Comparison of ENCODE assay signal across 14 cellular contexts in genomic region chr10:92284112-92284704, GRCh38. TPM values are rescaled to one million over a fixed set of nuclear protein-coding genes. Genes with fewer than 3 reads are reported as not detected.
DNase-seq lines count a peak whose midpoint lies in the region; ATAC-seq, FAIRE-seq and TF ChIP-seq lines count a peak whose summit lies in the region.
"Had no signal": no experiment of that assay in that cellular context is flagged by ENCODE, and none has a peak within 500 bp of the region (broad histone marks: within the 10 kb centered on the region; RNA-seq: fewer than 3 reads in every experiment).

No MANE protein-coding gene starts in this region.

- H3K4me1 ChIP-seq in left ventricle myocardium inferior (peaks cover 13% of the 10 kb centered on the region), small intestine (ENCODE audit: control insufficient read depth in 2 of 2, insufficient read depth in 1 of 2, low read depth in 1 of 2, low read length in 1 of 2) (no peaks in the 10 kb centered on the region)

- H3K27ac Mint-ChIP-seq in activated T-helper 1 cell treated with anti-CD3 and anti-CD28 coated beads, Interleukin-12 subunit alpha, Interleukin-12 subunit beta, Interleukin-2, Interleukin-4 antibody, amounts not matched to agents 30 ng/mL and 10 ng/mL and 1 ng/mL, durations not matched to agents 14 hours and 24 hours and 36 hours = peak overlapping the region; percentile 77

- WGBS in small intestine, 3 donors = 67 to 73% (median 72%) methylated on average over 10 of the region's 10 CpGs

- no peaks in the 10 kb centered on the region for H3K36me3 ChIP-seq in left ventricle myocardium inferior
- H3K36me3 ChIP-seq in small intestine (ENCODE audit: control insufficient read depth in 2 of 2, insufficient read depth in 2 of 2, low read length in 2 of 2) = no peaks in the 10 kb centered on the region

- TF ChIP-seq CTCF in left ventricle myocardium inferior (IDR thresholded peaks at IDR 0.05; ENCODE audit: borderline replicate concordance) = no peak

- intact Hi-C loops in activated T-helper 1 cell treated with anti-CD3 and anti-CD28 coated beads, Interleukin-12 subunit alpha, Interleukin-12 subunit beta, Interleukin-2, Interleukin-4 antibody, amounts not matched to agents 30 ng/mL and 10 ng/mL and 1 ng/mL, durations not matched to agents 14 hours and 24 hours and 36 hours (cut with micrococcal nuclease) = no loop called here
- intact Hi-C loops in left ventricle myocardium inferior (cut with micrococcal nuclease) = no loop called here

- H3K36me3 Mint-ChIP-seq in activated T-helper 1 cell treated with anti-CD3 and anti-CD28 coated beads, Interleukin-12 subunit alpha, Interleukin-12 subunit beta, Interleukin-2, Interleukin-4 antibody, amounts not matched to agents 30 ng/mL and 10 ng/mL and 1 ng/mL, durations not matched to agents 14 hours and 24 hours and 36 hours (ENCODE audit: low read depth) = peaks cover 9% of the 10 kb centered on the region

- no peak for ATAC-seq in HG03175 (IDR thresholded peaks at IDR 0.05; ENCODE audit: unreplicated experiment)

- no peaks in the 10 kb centered on the region for H3K27me3 Mint-ChIP-seq in activated T-helper 1 cell treated with anti-CD3 and anti-CD28 coated beads, Interleukin-12 subunit alpha, Interleukin-12 subunit beta, Interleukin-2, Interleukin-4 antibody, amounts not matched to agents 30 ng/mL and 10 ng/mL and 1 ng/mL, durations not matched to agents 14 hours and 24 hours and 36 hours (ENCODE audit: insufficient read depth)

- DNase-seq in GM19239 (ENCODE audit: insufficient read length, low spot score) (no peak), left ventricle myocardium inferior (no peak), small intestine (peak; percentile 43), NCI-H1105 treated with DMSO at 0.1 percent for 48 hours (lab: John Stamatoyannopoulos, UW) (no peak), cerebellum (ENCODE audit: low spot score) (no peak)
- no peak for DNase-seq in activated T-helper 1 cell treated with anti-CD3 and anti-CD28 coated beads, Interleukin-12 subunit alpha, Interleukin-12 subunit beta, Interleukin-2, Interleukin-4 antibody, amounts not matched to agents 30 ng/mL and 10 ng/mL and 1 ng/mL, durations not matched to agents 14 hours and 24 hours and 36 hours (ENCODE audit: low spot score)
- no peak for DNase-seq in activated effector memory CD4-positive, alpha-beta T cell treated with Interleukin-2 at 50 U/mL for 16 hours
- DNase-seq: activated CD4-positive, alpha-beta T cell treated with anti-CD3 and anti-CD28 coated beads for 4 hours; DMS 273 treated with DMSO at 0.1 percent for 48 hours; KBM-7; NCI-H226; SHP77 treated with DMSO at 0.1 percent for 48 hours had no signal

- H3K4me3 ChIP-seq in left ventricle myocardium inferior = no peak overlapping the region
- H3K4me3 ChIP-seq in small intestine (ENCODE audit: low read depth in 1 of 2, low read length in 2 of 2) = no peak overlapping the region

- peak; percentile 91 for FAIRE-seq in GM19239 (lab: Jason Lieb, UNC)
- no peak for FAIRE-seq in small intestine (lab: Jason Lieb, UNC)
- FAIRE-seq: keratinocyte had no signal

- peaks cover 19% of the 10 kb centered on the region for H3K4me1 Mint-ChIP-seq in activated T-helper 1 cell treated with anti-CD3 and anti-CD28 coated beads, Interleukin-12 subunit alpha, Interleukin-12 subunit beta, Interleukin-2, Interleukin-4 antibody, amounts not matched to agents 30 ng/mL and 10 ng/mL and 1 ng/mL, durations not matched to agents 14 hours and 24 hours and 36 hours (ENCODE audit: low read depth)

- H3K4me3 Mint-ChIP-seq in activated T-helper 1 cell treated with anti-CD3 and anti-CD28 coated beads, Interleukin-12 subunit alpha, Interleukin-12 subunit beta, Interleukin-2, Interleukin-4 antibody, amounts not matched to agents 30 ng/mL and 10 ng/mL and 1 ng/mL, durations not matched to agents 14 hours and 24 hours and 36 hours = peak overlapping the region; percentile 31

- H3K27ac ChIP-seq in left ventricle myocardium inferior (replicated peaks) (peak overlapping the region; percentile 41), small intestine (ENCODE audit: low read depth in 1 of 2, low read length in 1 of 2) (peak overlapping the region in 1 of 2 donors; percentile 65)

- no peaks in the 10 kb centered on the region for H3K9me3 Mint-ChIP-seq in activated T-helper 1 cell treated with anti-CD3 and anti-CD28 coated beads, Interleukin-12 subunit alpha, Interleukin-12 subunit beta, Interleukin-2, Interleukin-4 antibody, amounts not matched to agents 30 ng/mL and 10 ng/mL and 1 ng/mL, durations not matched to agents 14 hours and 24 hours and 36 hours

- H3K27me3 ChIP-seq in left ventricle myocardium inferior (ENCODE audit: low read depth) = no peaks in the 10 kb centered on the region
- H3K27me3 ChIP-seq in small intestine (ENCODE audit: control insufficient read depth in 2 of 2, insufficient read depth in 2 of 2, low read length in 2 of 2) = no peaks in the 10 kb centered on the region

- H3K9me3 ChIP-seq in left ventricle myocardium inferior (replicated peaks) = no peaks in the 10 kb centered on the region
- H3K9me3 ChIP-seq in small intestine (ENCODE audit: control insufficient read depth, low read depth) = no peaks in the 10 kb centered on the region

RNA-seq across cellular contexts. Expression of gene CPEB3, which starts 6.7 kb away (rescaled TPM):
- 2.5 and 2.7 TPM in 2 replicates for total RNA-seq in activated T-helper 1 cell treated with anti-CD3 and anti-CD28 coated beads, Interleukin-12 subunit alpha, Interleukin-12 subunit beta, Interleukin-2, Interleukin-4 antibody, amounts not matched to agents 30 ng/mL and 10 ng/mL and 1 ng/mL, durations not matched to agents 14 hours and 24 hours and 36 hours
- total RNA-seq in left ventricle myocardium inferior (13.6 TPM), cerebellum (23.4 TPM)
- polyA plus RNA-seq in small intestine = 1 to 10 TPM; 1.5 to 1.8 (median 1.6) TPM

RNA-seq across cellular contexts. Expression of gene MARCHF5, which starts 6.8 kb away (rescaled TPM):
- total RNA-seq in activated T-helper 1 cell treated with anti-CD3 and anti-CD28 coated beads, Interleukin-12 subunit alpha, Interleukin-12 subunit beta, Interleukin-2, Interleukin-4 antibody, amounts not matched to agents 30 ng/mL and 10 ng/mL and 1 ng/mL, durations not matched to agents 14 hours and 24 hours and 36 hours = 22.5 and 23.9 TPM in 2 replicates
- 32.2 TPM for total RNA-seq in left ventricle myocardium inferior
- 10 to 100 TPM; 15.0 to 18.6 (median 17.1) TPM for polyA plus RNA-seq in small intestine
- total RNA-seq in cerebellum = 27.2 TPM
